In genomic region chrX:154358829-154359228, GRCh38 we compare ENCODE assay signal across 18 cellular contexts. TPM values are rescaled to one million over a fixed set of nuclear protein-coding genes. Genes with fewer than 3 reads are reported as not detected.
A peak's percentile ranks its signal among the peaks of the same experiment; 100 is the strongest.
DNase-seq lines count a peak whose midpoint lies in the region; ATAC-seq and TF ChIP-seq lines count a peak whose summit lies in the region.
"Had no signal": no experiment of that assay in that cellular context is flagged by ENCODE, and none has a peak within 500 bp of the region (broad histone marks: within the 10 kb centered on the region; RNA-seq: fewer than 3 reads in every experiment).

No MANE protein-coding gene starts in this region.

- H3K27me3 Mint-ChIP-seq in CD4-positive, alpha-beta T cell: no peaks in the 10 kb centered on the region
- H3K27me3 Mint-ChIP-seq in central memory CD8-positive, alpha-beta T cell: no peaks in the 10 kb centered on the region
- no peaks in the 10 kb centered on the region for H3K27me3 Mint-ChIP-seq in osteocyte (ENCODE audit: unreplicated experiment)
- H3K27me3 Mint-ChIP-seq: stimulated activated naive CD8-positive, alpha-beta T cell treated with anti-CD3 and anti-CD28 coated beads, Interleukin-15, Interleukin-2, amounts not matched to agents 100 ng/mL and 50 ng/mL, for 24 hours had no signal

- peak overlapping the region; percentile 17 for H3K27ac ChIP-seq in CD4-positive, alpha-beta T cell (ENCODE audit: low read depth, low read length)
- H3K27ac ChIP-seq in HEK293 (ENCODE audit: extremely low read depth, low read depth, low read length): no peak overlapping the region
- no peak overlapping the region for H3K27ac ChIP-seq in brain microvascular endothelial cell

- CTCF ChIA-PET in CD4-positive, alpha-beta T cell (lab: Charles Lee): no interaction called here
- CTCF ChIA-PET in HEK293 (lab: Yijun Ruan, JAX): no interaction called here

- no peaks in the 10 kb centered on the region for H3K27me3 ChIP-seq in CD4-positive, alpha-beta T cell (ENCODE audit: control insufficient read depth, insufficient read depth, low read length)
- H3K27me3 ChIP-seq in brain microvascular endothelial cell (replicated peaks): no peaks in the 10 kb centered on the region

- no peak for ATAC-seq in CD4-positive, alpha-beta T cell (ENCODE audit: poor library complexity)
- no peak for ATAC-seq in central memory CD8-positive, alpha-beta T cell (replicated peaks; ENCODE audit: extremely low read depth, poor library complexity, severe bottlenecking)
- ATAC-seq in left colon (no peak), GM18511 (IDR thresholded peaks at IDR 0.05; ENCODE audit: unreplicated experiment) (no peak)

- in situ Hi-C loops in brain microvascular endothelial cell (cut with HindIII; ENCODE audit: low pct_ligation_motif_present, low sequenced_read_pairs): no loop called here

- H3K4me1 ChIP-seq in HEK293 (ENCODE audit: control insufficient read depth, insufficient read depth, low read length): no peaks in the 10 kb centered on the region

- H3K9me3 ChIP-seq in CD4-positive, alpha-beta T cell (ENCODE audit: control insufficient read depth, low read length): no peaks in the 10 kb centered on the region
- no peaks in the 10 kb centered on the region for H3K9me3 ChIP-seq in HEK293 (ENCODE audit: control insufficient read depth, insufficient read depth, low read depth, low read length)

- POLR2A ChIA-PET in CD4-positive, alpha-beta T cell (lab: Charles Lee): no interaction called here
- POLR2A ChIA-PET in HEK293 (lab: Yijun Ruan, JAX): interaction anchor here (1.6 to 3.4 kb wide), 4 partner anchors 10 to 33 kb away, joined by 3 to 26 read pairs (median 8); no protein-coding TSS in a partner anchor

- no peak overlapping the region for H3K27ac Mint-ChIP-seq in CD4-positive, alpha-beta T cell
- peak overlapping the region; percentile 94 for H3K27ac Mint-ChIP-seq in central memory CD8-positive, alpha-beta T cell (ENCODE audit: low read depth)
- H3K27ac Mint-ChIP-seq in osteocyte (ENCODE audit: unreplicated experiment): peak overlapping the region; percentile 65
- H3K27ac Mint-ChIP-seq: stimulated activated naive CD8-positive, alpha-beta T cell treated with anti-CD3 and anti-CD28 coated beads, Interleukin-15, Interleukin-2, amounts not matched to agents 100 ng/mL and 50 ng/mL, for 24 hours had no signal

- H3K4me3 ChIP-seq in HEK293 (ENCODE audit: low read depth, low read length) (no peak overlapping the region), brain microvascular endothelial cell (ENCODE audit: low read depth, low read length) (no peak overlapping the region)

- DNase-seq in CD4-positive, alpha-beta T cell: no peak
- no peak for DNase-seq in central memory CD8-positive, alpha-beta T cell (ENCODE audit: low spot score in 2 of 2)
- DNase-seq in osteocyte (ENCODE audit: extremely low spot score, unreplicated experiment) (no peak), left colon (no peak), brain microvascular endothelial cell (no peak), NCI-H1417 treated with DMSO at 0.1 percent for 48 hours (lab: John Stamatoyannopoulos, UW) (no peak)
- DNase-seq: activated gamma-delta T cell, cortex of kidney, foreskin fibroblast, GF-D8, hippocampal formation, Kasumi-1, NCI-H1105 treated with DMSO at 0.1 percent for 48 hours, NCI-H748 treated with DMSO at 0.1 percent for 48 hours, T-helper 9 cell had no signal

- intact Hi-C loops in CD4-positive, alpha-beta T cell (cut with DNase I, micrococcal nuclease): no loop called here
- intact Hi-C loops in left colon (cut with DNase I, micrococcal nuclease): no loop called here

- H3K36me3 ChIP-seq in HEK293 (ENCODE audit: control insufficient read depth in 2 of 2, insufficient read depth in 1 of 2, low read length in 2 of 2) (peaks cover 13 to 96% of the 10 kb centered on the region in 2 experiments; a peak in 2 of 3 replicates), brain microvascular endothelial cell (replicated peaks) (peaks cover 91% of the 10 kb centered on the region)

- H3K4me1 Mint-ChIP-seq in CD4-positive, alpha-beta T cell (ENCODE audit: low read depth): no peaks in the 10 kb centered on the region
- H3K4me1 Mint-ChIP-seq in central memory CD8-positive, alpha-beta T cell: peaks cover 11% of the 10 kb centered on the region
- H3K4me1 Mint-ChIP-seq in osteocyte (ENCODE audit: unreplicated experiment): peaks cover 2% of the 10 kb centered on the region

- no peaks in the 10 kb centered on the region for H3K9me3 Mint-ChIP-seq in CD4-positive, alpha-beta T cell
- no peaks in the 10 kb centered on the region for H3K9me3 Mint-ChIP-seq in central memory CD8-positive, alpha-beta T cell
- no peaks in the 10 kb centered on the region for H3K9me3 Mint-ChIP-seq in osteocyte (ENCODE audit: unreplicated experiment)
- H3K9me3 Mint-ChIP-seq: stimulated activated naive CD8-positive, alpha-beta T cell treated with anti-CD3 and anti-CD28 coated beads, Interleukin-15, Interleukin-2, amounts not matched to agents 100 ng/mL and 50 ng/mL, for 24 hours had no signal

- no peak overlapping the region for H3K4me3 Mint-ChIP-seq in CD4-positive, alpha-beta T cell
- H3K4me3 Mint-ChIP-seq in central memory CD8-positive, alpha-beta T cell: peak overlapping the region; percentile 63
- no peak overlapping the region for H3K4me3 Mint-ChIP-seq in osteocyte (ENCODE audit: unreplicated experiment)
- H3K4me3 Mint-ChIP-seq: stimulated activated naive CD8-positive, alpha-beta T cell treated with anti-CD3 and anti-CD28 coated beads, Interleukin-15, Interleukin-2, amounts not matched to agents 100 ng/mL and 50 ng/mL, for 24 hours had no signal

- peaks cover 58% of the 10 kb centered on the region for H3K36me3 Mint-ChIP-seq in CD4-positive, alpha-beta T cell (ENCODE audit: low read depth)
- H3K36me3 Mint-ChIP-seq in central memory CD8-positive, alpha-beta T cell (ENCODE audit: insufficient read depth): peaks cover 81% of the 10 kb centered on the region
- H3K36me3 Mint-ChIP-seq in osteocyte (ENCODE audit: unreplicated experiment): peaks cover 11% of the 10 kb centered on the region

- TF ChIP-seq CTCF in CD4-positive, alpha-beta T cell (IDR thresholded peaks at IDR 0.05): no peak
- no peak for TF ChIP-seq CTCF in HEK293 (tag by site-specific recombination; IDR thresholded peaks at IDR 0.05)
- no peak for TF ChIP-seq CTCF in osteocyte (IDR thresholded peaks at IDR 0.05)
- TF ChIP-seq CTCF in brain microvascular endothelial cell (IDR thresholded peaks at IDR 0.05; ENCODE audit: low read depth, low read length, missing control alignments): no peak

TF ChIP-seq in HEK293, 187 proteins besides CTCF, POLR2A, EP300 and RAD21:
- no peak for TF ChIP-seq INSM2 (tag by site-specific recombination; IDR thresholded peaks at IDR 0.05)
- peak; percentile 68; the same call in 1 of the 2 replicates for TF ChIP-seq BCL11B (tag by site-specific recombination; IDR thresholded peaks at IDR 0.05; ENCODE audit: low read depth)
- no peak for TF ChIP-seq ZNF146 (tag by site-specific recombination; IDR thresholded peaks at IDR 0.05)
- TF ChIP-seq ZNF169 (tag by site-specific recombination; IDR thresholded peaks at IDR 0.05): no peak

RNA-seq across cellular contexts. Expression of gene FLNA, which starts 15.6 kb away (rescaled TPM):
- 1,000 to 10,000 TPM; 1,012 to 1,022 TPM for total RNA-seq in CD4-positive, alpha-beta T cell
- total RNA-seq in osteocyte: 2,024 and 2,203 TPM in 2 replicates
- total RNA-seq in left colon: 100 to 1,000 TPM in 1 of 2 donors, 10 to 100 TPM in 1; 84.2 to 741 TPM

RNA-seq across cellular contexts. Expression of gene EMD, which starts 20.3 kb away (rescaled TPM):
- total RNA-seq in CD4-positive, alpha-beta T cell: 100 to 1,000 TPM; 164 to 178 TPM
- total RNA-seq in osteocyte (68.9 and 73.1 TPM in 2 replicates), left colon (10 to 100 TPM; 31.9 to 33.1 TPM)

RNA-seq across cellular contexts. Expression of gene RPL10, which starts 39.3 kb away (rescaled TPM):
- total RNA-seq in CD4-positive, alpha-beta T cell: 1,000 to 10,000 TPM; 5,036 to 5,204 TPM
- total RNA-seq in osteocyte: 2,857 and 2,892 TPM in 2 replicates
- total RNA-seq in left colon: 1,000 to 10,000 TPM; 2,262 to 2,406 TPM

RNA-seq across cellular contexts. Expression of gene DNASE1L1, which starts 50.2 kb away (rescaled TPM):
- total RNA-seq in CD4-positive, alpha-beta T cell: 10 to 100 TPM; 16.0 to 18.4 TPM
- total RNA-seq in osteocyte: 27.9 and 28.1 TPM in 2 replicates
- 10 to 100 TPM; 23.4 to 26.8 TPM for total RNA-seq in left colon

RNA-seq across cellular contexts. Expression of gene TAFAZZIN, which starts 52.5 kb away (rescaled TPM):
- total RNA-seq in CD4-positive, alpha-beta T cell: 10 to 100 TPM; 72.8 to 78.5 TPM
- 46.2 and 47.3 TPM in 2 replicates for total RNA-seq in osteocyte
- total RNA-seq in left colon: 10 to 100 TPM; 28.8 to 40.8 TPM
